8 cellular contexts compared by ENCODE assay signal in genomic region chr11:45025716-45026492, GRCh38.
A peak's percentile ranks its signal among the peaks of the same experiment; 100 is the strongest.
DNase-seq lines count a peak whose midpoint lies in the region; ATAC-seq, FAIRE-seq and TF ChIP-seq lines count a peak whose summit lies in the region.

No MANE protein-coding gene starts in this region.

- no peak overlapping the region for H3K27ac ChIP-seq in naive thymus-derived CD4-positive, alpha-beta T cell (ENCODE audit: low read depth, low read length)

- H3K36me3 Mint-ChIP-seq in CD14-positive monocyte: no peaks in the 10 kb centered on the region
- no peaks in the 10 kb centered on the region for H3K36me3 Mint-ChIP-seq in naive thymus-derived CD4-positive, alpha-beta T cell

- CTCF ChIA-PET in naive thymus-derived CD4-positive, alpha-beta T cell (lab: Charles Lee): no interaction called here

- no peak overlapping the region for H3K27ac Mint-ChIP-seq in CD14-positive monocyte
- H3K27ac Mint-ChIP-seq in naive thymus-derived CD4-positive, alpha-beta T cell: peak overlapping the region in 7 of 9 donors; percentile 49 to 88 (median 72)

- peaks cover 23% of the 10 kb centered on the region for H3K4me1 Mint-ChIP-seq in CD14-positive monocyte
- peaks cover 10 to 23% (median 12%) of the 10 kb centered on the region in 7 donors for H3K4me1 Mint-ChIP-seq in naive thymus-derived CD4-positive, alpha-beta T cell

- DNase-seq in CD14-positive monocyte (ENCODE audit: low spot score) (no peak), GM19239 (ENCODE audit: insufficient read length, low spot score) (peak; percentile 14), NAMALWA (ENCODE audit: low spot score) (peak; percentile 53), astrocyte of the cerebellum (ENCODE audit: low read depth) (peak; percentile 15), NCI-H187 (lab: John Stamatoyannopoulos, UW) (no peak)
- peak in 6 of 9 donors; percentile 5 to 41 (median 30) for DNase-seq in naive thymus-derived CD4-positive, alpha-beta T cell
- DNase-seq in activated CD4-positive, CD25-positive, alpha-beta regulatory T cell (lab: John Stamatoyannopoulos, UW): no peak
- no peak for DNase-seq in stimulated activated CD4-positive, alpha-beta T cell treated with anti-CD3 and anti-CD28 coated beads, Interleukin-12 subunit alpha, Interleukin-12 subunit beta, amount 100 ng/mL, for 4 hours

- no peaks in the 10 kb centered on the region for H3K9me3 ChIP-seq in naive thymus-derived CD4-positive, alpha-beta T cell (ENCODE audit: control insufficient read depth in 2 of 3, low read length in 3 of 3)

- peak; percentile 69 for ATAC-seq in naive thymus-derived CD4-positive, alpha-beta T cell

- TF ChIP-seq CTCF in CD14-positive monocyte (IDR thresholded peaks at IDR 0.05) (no peak), astrocyte of the cerebellum (IDR thresholded peaks at IDR 0.05; ENCODE audit: low read depth, low read length, missing control alignments) (no peak)

- peak overlapping the region; percentile 27 to 48 for H3K4me3 Mint-ChIP-seq in CD14-positive monocyte
- peak overlapping the region in 4 of 10 donors; percentile 20 to 63 (median 46) for H3K4me3 Mint-ChIP-seq in naive thymus-derived CD4-positive, alpha-beta T cell

- H3K27me3 Mint-ChIP-seq in CD14-positive monocyte (ENCODE audit: low read depth in 3 of 3): peaks cover 3 to 6% (median 6%) of the 10 kb centered on the region in 3 donors
- peaks cover 0 to 8% (median under 1%) of the 10 kb centered on the region in 5 donors for H3K27me3 Mint-ChIP-seq in naive thymus-derived CD4-positive, alpha-beta T cell

- H3K27me3 ChIP-seq in naive thymus-derived CD4-positive, alpha-beta T cell (ENCODE audit: control insufficient read depth in 2 of 2, insufficient read depth in 2 of 2, low read length in 2 of 2): no peaks in the 10 kb centered on the region

- POLR2A ChIA-PET in naive thymus-derived CD4-positive, alpha-beta T cell (lab: Charles Lee): interaction anchor here (0.6 to 0.8 kb wide), 2 partner anchors 13 to 28 kb away, joined by 3 read pairs; no protein-coding TSS in a partner anchor

- FAIRE-seq in GM19239 (lab: Jason Lieb, UNC): no peak

- H3K36me3 ChIP-seq in naive thymus-derived CD4-positive, alpha-beta T cell (ENCODE audit: control insufficient read depth in 2 of 3, insufficient read depth in 3 of 3, low read length in 3 of 3): no peaks in the 10 kb centered on the region

- H3K9me3 Mint-ChIP-seq in CD14-positive monocyte: no peaks in the 10 kb centered on the region
- peaks cover 0 to 1% (median 0%) of the 10 kb centered on the region in 11 donors for H3K9me3 Mint-ChIP-seq in naive thymus-derived CD4-positive, alpha-beta T cell

- in situ Hi-C loops in astrocyte of the cerebellum (cut with HindIII; ENCODE audit: low sequenced_read_pairs): no loop called here

- H3K4me3 ChIP-seq in astrocyte of the cerebellum (ENCODE audit: low read depth, low read length): no peak overlapping the region
- H3K4me3 ChIP-seq in naive thymus-derived CD4-positive, alpha-beta T cell (ENCODE audit: low read length): no peak overlapping the region

- intact Hi-C loops in CD14-positive monocyte (cut with micrococcal nuclease): no loop called here
- intact Hi-C loops in naive thymus-derived CD4-positive, alpha-beta T cell (cut with micrococcal nuclease): no loop called here

- peaks cover 0 to 10% of the 10 kb centered on the region in 2 donors for H3K4me1 ChIP-seq in naive thymus-derived CD4-positive, alpha-beta T cell (ENCODE audit: control insufficient read depth in 2 of 2, insufficient read depth in 2 of 2, low read length in 2 of 2)

Comparison
In these comparisons a context has a peak if more than half of its experiments do, and no peak if none do; other contexts are left out.
1. DNase-seq: peak in GM19239 (single experiment), NAMALWA (single experiment), astrocyte of the cerebellum (single experiment) and naive thymus-derived CD4-positive, alpha-beta T cell (6 of 9); none in CD14-positive monocyte (single experiment), NCI-H187 (0 of 2), activated CD4-positive, CD25-positive, alpha-beta regulatory T cell (0 of 4) and stimulated activated CD4-positive, alpha-beta T cell treated with anti-CD3 and anti-CD28 coated beads, Interleukin-12 subunit alpha, Interleukin-12 subunit beta, amount 100 ng/mL, for 4 hours (single experiment).
2. H3K27ac Mint-ChIP-seq: peak in naive thymus-derived CD4-positive, alpha-beta T cell (7 of 9); none in CD14-positive monocyte (0 of 7).